22 cellular contexts compared by ENCODE assay signal in the genomic region with DNA sequence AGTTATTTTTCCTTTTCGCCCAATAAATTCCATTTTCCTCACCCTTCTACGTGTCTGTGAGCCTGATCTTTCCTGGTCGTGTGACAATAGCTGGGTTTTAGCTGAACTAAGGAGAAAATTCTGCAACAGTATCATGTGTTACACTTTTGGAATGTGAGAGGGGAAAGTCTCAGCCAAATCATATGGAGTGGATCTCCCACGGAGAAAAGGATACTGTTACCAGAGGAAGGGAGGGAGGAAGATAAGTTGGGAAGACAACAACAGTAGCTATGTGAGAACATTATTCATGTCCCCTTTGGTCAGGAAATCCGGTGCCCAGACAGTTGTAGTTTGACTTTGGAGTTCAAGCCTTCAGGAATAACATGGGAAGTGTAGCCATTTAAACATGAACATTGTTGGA.
DNase-seq lines count a peak whose midpoint lies in the region; TF ChIP-seq lines count a peak whose summit lies in the region.
"Had no signal": no experiment of that assay in that cellular context is flagged by ENCODE, and none has a peak within 500 bp of the region (broad histone marks: within the 10 kb centered on the region; RNA-seq: fewer than 3 reads in every experiment).

No MANE protein-coding gene starts in this region.

- no peaks in the 10 kb centered on the region for H3K4me1 ChIP-seq in smooth muscle cell (ENCODE audit: low read depth)
- H3K4me1 ChIP-seq in H9 (ENCODE audit: insufficient read depth, low read length): peaks cover 4% of the 10 kb centered on the region; the same call in 1 of the 2 replicates
- H3K4me1 ChIP-seq: A549; BE2C; BLaER1 treated with 17β-estradiol and CSF1 and Interleukin-3, amounts not matched to agents 10 nM and 100 nM; HAP-1 had no signal

- H3K14ac ChIP-seq in H9 (ENCODE audit: insufficient read depth, low read length): no peak overlapping the region

- no peak overlapping the region for H3K4me2 ChIP-seq in smooth muscle cell
- H3K4me2 ChIP-seq in H9 (ENCODE audit: insufficient read depth, insufficient read length, low read length): no peak overlapping the region
- H3K4me2 ChIP-seq: A549; BLaER1 treated with 17β-estradiol and CSF1 and Interleukin-3, amounts not matched to agents 10 nM and 100 nM; GM23338 had no signal

- H3K27ac ChIP-seq in smooth muscle cell (ENCODE audit: low read depth) (no peak overlapping the region), H9 (ENCODE audit: insufficient read length, low read depth, low read length) (no peak overlapping the region)
- H3K27ac ChIP-seq: A549; BLaER1 treated with 17β-estradiol and CSF1 and Interleukin-3, amounts not matched to agents 10 nM and 100 nM had no signal

- TF ChIP-seq CTCF in nephron progenitor cell (IDR thresholded peaks at IDR 0.05): no peak
- TF ChIP-seq CTCF in smooth muscle cell (IDR thresholded peaks at IDR 0.05; ENCODE audit: borderline replicate concordance, insufficient read depth, poor library complexity, severe bottlenecking): no peak
- TF ChIP-seq CTCF in H9 (conservative IDR thresholded peaks at IDR 0.05): no peak

- H2AK5ac ChIP-seq in H9 (ENCODE audit: insufficient read length, low read length): no peak overlapping the region

- no peak overlapping the region for H2BK15ac ChIP-seq in H9 (ENCODE audit: low read depth, low read length)

- H3K18ac ChIP-seq in H9 (ENCODE audit: insufficient read length, low read depth, low read length): no peak overlapping the region

- H3K27me3 Mint-ChIP-seq in nephron progenitor cell (ENCODE audit: low read depth, poor library complexity): peaks cover 11% of the 10 kb centered on the region
- no peaks in the 10 kb centered on the region for H3K27me3 Mint-ChIP-seq in H9 (ENCODE audit: low read depth)
- H3K27me3 Mint-ChIP-seq: CD4-positive, alpha-beta T cell; CD8-positive, alpha-beta memory T cell had no signal

- H3K23me2 ChIP-seq in H9 (ENCODE audit: insufficient read length, low read depth, low read length, poor library complexity, severe bottlenecking): no peaks in the 10 kb centered on the region

- no peaks in the 10 kb centered on the region for H3F3A ChIP-seq in smooth muscle cell (ENCODE audit: low read depth)

- H4K8ac ChIP-seq in H9 (replicated peaks; ENCODE audit: insufficient read length, low read depth, low read length): no peak overlapping the region

- H3K9ac ChIP-seq in smooth muscle cell (ENCODE audit: low read depth) (no peak overlapping the region), H9 (ENCODE audit: extremely low read depth, insufficient read length, low read length) (no peak overlapping the region)
- H3K9ac ChIP-seq: BLaER1 treated with 17β-estradiol and CSF1 and Interleukin-3, amounts not matched to agents 10 nM and 100 nM had no signal

- H2BK20ac ChIP-seq in H9 (ENCODE audit: low read depth, low read length, poor library complexity, severe bottlenecking): no peak overlapping the region

- H4K91ac ChIP-seq in H9 (ENCODE audit: insufficient read length, low read depth, low read length): no peak overlapping the region

- H3K27ac Mint-ChIP-seq in nephron progenitor cell (peak overlapping the region; percentile 75), H9 (no peak overlapping the region; a peak in 1 of 7 replicates)
- H3K27ac Mint-ChIP-seq: CD14-positive monocyte; CD4-positive, alpha-beta T cell; CD8-positive, alpha-beta memory T cell; GM23338; HFFc6 had no signal

- H3K36me3 ChIP-seq in smooth muscle cell (ENCODE audit: low read depth): no peaks in the 10 kb centered on the region
- H3K36me3 ChIP-seq: BE2C; BLaER1 treated with 17β-estradiol and CSF1 and Interleukin-3, amounts not matched to agents 10 nM and 100 nM; HAP-1 had no signal

- H3T11ph ChIP-seq in H9 (ENCODE audit: low read length): no peak overlapping the region

- H3K9me3 Mint-ChIP-seq in nephron progenitor cell (peaks cover 15% of the 10 kb centered on the region), H9 (peaks cover 6 to 12% of the 10 kb centered on the region in 2 experiments; a peak in 3 of 5 replicates)

- H2BK12ac ChIP-seq in H9 (ENCODE audit: insufficient read length, low read depth, low read length): no peak overlapping the region

- H4K5ac ChIP-seq in H9 (ENCODE audit: insufficient read length, low read depth, low read length): no peak overlapping the region

- H3K27me3 ChIP-seq in smooth muscle cell (ENCODE audit: low read depth): no peaks in the 10 kb centered on the region
- no peaks in the 10 kb centered on the region for H3K27me3 ChIP-seq in H9 (ENCODE audit: insufficient read depth, low read length)
- H3K27me3 ChIP-seq: BE2C; BLaER1 treated with 17β-estradiol and CSF1 and Interleukin-3, amounts not matched to agents 10 nM and 100 nM had no signal

- DNase-seq in left kidney (ENCODE audit: low read depth, low spot score) (peak; percentile 93), nephron progenitor cell (no peak), smooth muscle cell (lab: John Stamatoyannopoulos, UW; ENCODE audit: unreplicated experiment) (no peak), iPS-NIHi7 (ENCODE audit: extremely low spot score) (no peak), H9 (no peak), amniotic stem cell (lab: John Stamatoyannopoulos, UW) (no peak)
- DNase-seq: 8988T; ACHN; AML-193; BE2C; CD4-positive, alpha-beta T cell; CD8-positive, alpha-beta memory T cell; DMS 273 treated with DMSO at 0.1 percent for 48 hours; DMS79; EL; GDM1; HFFc6 had no signal

- H4K20me1 ChIP-seq in smooth muscle cell (ENCODE audit: low read depth) (no peaks in the 10 kb centered on the region), H9 (ENCODE audit: control insufficient read depth, insufficient read depth, insufficient read length) (no peaks in the 10 kb centered on the region)
- H4K20me1 ChIP-seq: BLaER1 treated with 17β-estradiol and CSF1 and Interleukin-3, amounts not matched to agents 10 nM and 100 nM had no signal

- H2BK120ac ChIP-seq in H9 (ENCODE audit: low read depth, low read length, poor library complexity, severe bottlenecking): no peak overlapping the region

- H3K79me2 ChIP-seq in smooth muscle cell (ENCODE audit: low read depth) (no peaks in the 10 kb centered on the region), H9 (ENCODE audit: insufficient read depth, low read length) (no peaks in the 10 kb centered on the region)

- H3K36me3 Mint-ChIP-seq in nephron progenitor cell (ENCODE audit: low read depth): peaks cover 5% of the 10 kb centered on the region
- H3K36me3 Mint-ChIP-seq in H9 (ENCODE audit: insufficient read depth in 1 of 3, low read depth in 3 of 3): peaks cover 0 to 13% (median 5%) of the 10 kb centered on the region in 3 experiments; a peak in 6 of 7 replicates
- H3K36me3 Mint-ChIP-seq: CD14-positive monocyte; CD8-positive, alpha-beta memory T cell had no signal

- H2AFZ ChIP-seq in smooth muscle cell (ENCODE audit: low read depth) (peak overlapping the region; percentile 36), H9 (ENCODE audit: low read length) (no peak overlapping the region)
- H2AFZ ChIP-seq: GM23338 had no signal

- H3K4me1 Mint-ChIP-seq in nephron progenitor cell (peaks cover 52% of the 10 kb centered on the region), H9 (peaks cover 28 to 34% of the 10 kb centered on the region in 2 experiments)
- H3K4me1 Mint-ChIP-seq: CD14-positive monocyte; CD8-positive, alpha-beta memory T cell; GM23338 had no signal

- no peaks in the 10 kb centered on the region for H3K79me1 ChIP-seq in H9 (ENCODE audit: insufficient read depth, low read depth, low read length, poor library complexity, severe bottlenecking)

- 67% methylated on average over 5 of the region's 5 CpGs for WGBS in smooth muscle cell (ENCODE audit: low lambda C conversion rate)
- no CpG with 5 or more reads among the region's 5 CpGs for WGBS in H9 (ENCODE audit: extremely low coverage, insufficient read length, low lambda C conversion rate)

- H3K9me3 ChIP-seq in smooth muscle cell (replicated peaks; ENCODE audit: low read depth): no peaks in the 10 kb centered on the region
- no peaks in the 10 kb centered on the region for H3K9me3 ChIP-seq in H9 (ENCODE audit: control insufficient read depth, low read depth, low read length)
- H3K9me3 ChIP-seq: A549, BE2C had no signal

- H2BK5ac ChIP-seq in H9 (ENCODE audit: insufficient read length, low read length): no peak overlapping the region

- peak overlapping the region; percentile 32 for H3K4me3 Mint-ChIP-seq in nephron progenitor cell
- H3K4me3 Mint-ChIP-seq in H9: no peak overlapping the region
- H3K4me3 Mint-ChIP-seq: CD14-positive monocyte; CD4-positive, alpha-beta T cell; CD8-positive, alpha-beta memory T cell; GM23338; HFFc6 had no signal

- H3K4ac ChIP-seq in H9 (ENCODE audit: low read depth, low read length): no peak overlapping the region

- H3K23ac ChIP-seq in H9 (ENCODE audit: insufficient read length, low read depth, low read length): no peak overlapping the region

- no peak overlapping the region for H3K56ac ChIP-seq in H9 (ENCODE audit: insufficient read length, low read depth, low read length)

- H3K4me3 ChIP-seq in smooth muscle cell: no peak overlapping the region
- H3K4me3 ChIP-seq: A549; BLaER1 treated with 17β-estradiol and CSF1 and Interleukin-3, amounts not matched to agents 10 nM and 100 nM; GM23338; HAP-1 had no signal
